ENCODE assay signal across 25 cellular contexts in genomic region chr22:44155115-44155514, GRCh38. TPM values are rescaled to one million over a fixed set of nuclear protein-coding genes. Genes with fewer than 3 reads are reported as not detected.
DNase-seq lines count a peak whose midpoint lies in the region; ATAC-seq, FAIRE-seq and TF ChIP-seq lines count a peak whose summit lies in the region.
"Had no signal": no experiment of that assay in that cellular context is flagged by ENCODE, and none has a peak within 500 bp of the region (broad histone marks: within the 10 kb centered on the region; RNA-seq: fewer than 3 reads in every experiment).

No MANE protein-coding gene starts in this region.

- no peak for DNase-seq in natural killer cell
- DNase-seq in natural killer cell treated with Interleukin-12 subunit alpha and Interleukin-12 subunit beta and Interleukin-15 and Interleukin-18, amount 100 ng/mL, for 72 hours (ENCODE audit: low spot score) = no peak
- DNase-seq in NCI-H146 treated with DMSO at 0.1 percent for 48 hours (lab: John Stamatoyannopoulos, UW; ENCODE audit: unreplicated experiment) = peak; percentile 5
- DNase-seq in kidney = peak; percentile 39
- DNase-seq in retina = no peak
- no peak for DNase-seq in stimulated activated CD4-positive, alpha-beta T cell treated with anti-CD3 and anti-CD28 coated beads, Interleukin-4, amount 100 ng/mL, for 4 hours
- no peak for DNase-seq in endothelial cell (ENCODE audit: low spot score)
- DNase-seq: AML-193; Caco-2; CD4-positive, alpha-beta T cell; DMS79; EL; NCI-H1092; NCI-H1436 treated with DMSO at 0.1 percent for 48 hours; NCI-H2029; NCI-H526 treated with DMSO at 0.1 percent for 48 hours; SHP77 treated with DMSO at 0.1 percent for 48 hours had no signal

- H3K9ac ChIP-seq in kidney (ENCODE audit: low read length in 2 of 2) = no peak overlapping the region
- H3K9ac ChIP-seq: BLaER1 treated with 17β-estradiol and CSF1 and Interleukin-3, amounts not matched to agents 10 nM and 100 nM had no signal

- H3K4me1 Mint-ChIP-seq in natural killer cell = no peaks in the 10 kb centered on the region
- no peaks in the 10 kb centered on the region for H3K4me1 Mint-ChIP-seq in natural killer cell treated with Interleukin-12 subunit alpha and Interleukin-12 subunit beta and Interleukin-15 and Interleukin-18, amount 100 ng/mL, for 72 hours (ENCODE audit: low read depth in 2 of 2)
- H3K4me1 Mint-ChIP-seq in endothelial cell (ENCODE audit: unreplicated experiment) = peaks cover 6% of the 10 kb centered on the region

- H3K27ac Mint-ChIP-seq in natural killer cell (no peak overlapping the region), endothelial cell (ENCODE audit: unreplicated experiment) (no peak overlapping the region)
- H3K27ac Mint-ChIP-seq in natural killer cell treated with Interleukin-12 subunit alpha and Interleukin-12 subunit beta and Interleukin-15 and Interleukin-18, amount 100 ng/mL, for 72 hours = no peak overlapping the region
- H3K27ac Mint-ChIP-seq: CD4-positive, alpha-beta T cell had no signal

- H3K4me1 ChIP-seq in kidney (ENCODE audit: control insufficient read depth in 1 of 2, insufficient read depth in 1 of 2, low read depth in 1 of 2, low read length in 2 of 2) = peaks cover 0 to 3% of the 10 kb centered on the region in 2 donors
- H3K4me1 ChIP-seq: A549, Caco-2 had no signal

- H3K27me3 Mint-ChIP-seq in natural killer cell (ENCODE audit: low read depth in 2 of 2) = peaks cover 0 to 12% of the 10 kb centered on the region in 2 donors
- peaks cover 0 to 2% of the 10 kb centered on the region in 2 donors for H3K27me3 Mint-ChIP-seq in natural killer cell treated with Interleukin-12 subunit alpha and Interleukin-12 subunit beta and Interleukin-15 and Interleukin-18, amount 100 ng/mL, for 72 hours
- peaks cover 2% of the 10 kb centered on the region for H3K27me3 Mint-ChIP-seq in endothelial cell (ENCODE audit: unreplicated experiment)
- H3K27me3 Mint-ChIP-seq: CD4-positive, alpha-beta T cell had no signal

- no peak overlapping the region for H3K4me3 ChIP-seq in kidney (ENCODE audit: low read length in 2 of 2)
- H3K4me3 ChIP-seq: A549; BLaER1 treated with 17β-estradiol and CSF1 and Interleukin-3, amounts not matched to agents 10 nM and 100 nM; GM12878 had no signal

- H3K27ac ChIP-seq in kidney (ENCODE audit: low read depth in 2 of 2, low read length in 2 of 2) = no peak overlapping the region
- H3K27ac ChIP-seq: A549; BLaER1 treated with 17β-estradiol and CSF1 and Interleukin-3, amounts not matched to agents 10 nM and 100 nM; HL-60; RWPE1 had no signal

- intact Hi-C loops in natural killer cell (cut with micrococcal nuclease) = no loop called here
- intact Hi-C loops in kidney (cut with DNase I) = no loop called here

- no peak for FAIRE-seq in kidney (lab: Jason Lieb, UNC)
- FAIRE-seq: A549 had no signal

- H3K36me3 Mint-ChIP-seq in natural killer cell (no peaks in the 10 kb centered on the region), endothelial cell (ENCODE audit: low read depth, unreplicated experiment) (peaks cover 20% of the 10 kb centered on the region)
- H3K36me3 Mint-ChIP-seq in natural killer cell treated with Interleukin-12 subunit alpha and Interleukin-12 subunit beta and Interleukin-15 and Interleukin-18, amount 100 ng/mL, for 72 hours = no peaks in the 10 kb centered on the region

- TF ChIP-seq CTCF in natural killer cell (IDR thresholded peaks at IDR 0.05) (no peak), kidney (IDR thresholded peaks at IDR 0.05; ENCODE audit: borderline replicate concordance, extremely low read depth, insufficient read depth) (no peak), endothelial cell (IDR thresholded peaks at IDR 0.05; ENCODE audit: unreplicated experiment) (no peak)

- H3K9me3 Mint-ChIP-seq in natural killer cell (no peaks in the 10 kb centered on the region), endothelial cell (ENCODE audit: unreplicated experiment) (no peaks in the 10 kb centered on the region)
- H3K9me3 Mint-ChIP-seq in natural killer cell treated with Interleukin-12 subunit alpha and Interleukin-12 subunit beta and Interleukin-15 and Interleukin-18, amount 100 ng/mL, for 72 hours = no peaks in the 10 kb centered on the region
- H3K9me3 Mint-ChIP-seq: CD4-positive, alpha-beta T cell had no signal

- ATAC-seq in natural killer cell = peak in 2 of 3 donors; percentile 21 to 68
- no peak for ATAC-seq in natural killer cell treated with Interleukin-12 subunit alpha and Interleukin-12 subunit beta and Interleukin-15 and Interleukin-18, amount 100 ng/mL, for 72 hours
- ATAC-seq: A549, HCT116, Panc1 had no signal

- H3K4me3 Mint-ChIP-seq in natural killer cell (no peak overlapping the region), endothelial cell (ENCODE audit: unreplicated experiment) (no peak overlapping the region)
- no peak overlapping the region for H3K4me3 Mint-ChIP-seq in natural killer cell treated with Interleukin-12 subunit alpha and Interleukin-12 subunit beta and Interleukin-15 and Interleukin-18, amount 100 ng/mL, for 72 hours
- H3K4me3 Mint-ChIP-seq: CD4-positive, alpha-beta T cell had no signal

- no peaks in the 10 kb centered on the region for H3K36me3 ChIP-seq in kidney (ENCODE audit: control insufficient read depth in 1 of 2, insufficient read depth in 2 of 2, low read length in 2 of 2)

- H3K9me3 ChIP-seq in kidney (ENCODE audit: control insufficient read depth in 1 of 2, low read length in 2 of 2) = no peaks in the 10 kb centered on the region
- H3K9me3 ChIP-seq: A549; BLaER1 treated with 17β-estradiol and CSF1 and Interleukin-3, amounts not matched to agents 10 nM and 100 nM; Caco-2 had no signal

RNA-seq across cellular contexts. Expression of gene PARVG, which starts 25.6 kb away (rescaled TPM):
- total RNA-seq in natural killer cell = 100 to 1,000 TPM; 130 to 146 (median 131) TPM
- 10 to 100 TPM; 64.6 to 85.8 TPM for total RNA-seq in natural killer cell treated with Interleukin-12 subunit alpha and Interleukin-12 subunit beta and Interleukin-15 and Interleukin-18, amount 100 ng/mL, for 72 hours
- total RNA-seq in kidney = 20.9 TPM
- polyA plus RNA-seq in kidney (ENCODE audit: insufficient read depth, low read depth, low replicate concordance) = 2.5 TPM
- total RNA-seq in endothelial cell (ENCODE audit: unreplicated experiment) = 0.90 TPM
- total RNA-seq: Caco-2, NCI-H460 had no signal
- polyA plus RNA-seq: A549 had no signal

Comparison
In these comparisons a context has a peak if more than half of its experiments do, and no peak if none do; other contexts are left out.
1. ATAC-seq: peak in natural killer cell (2 of 3); none in natural killer cell treated with Interleukin-12 subunit alpha and Interleukin-12 subunit beta and Interleukin-15 and Interleukin-18, amount 100 ng/mL, for 72 hours (0 of 2).
2. DNase-seq: peak in NCI-H146 treated with DMSO at 0.1 percent for 48 hours (single experiment) and kidney (single experiment); none in natural killer cell (single experiment), natural killer cell treated with Interleukin-12 subunit alpha and Interleukin-12 subunit beta and Interleukin-15 and Interleukin-18, amount 100 ng/mL, for 72 hours (single experiment), retina (single experiment), stimulated activated CD4-positive, alpha-beta T cell treated with anti-CD3 and anti-CD28 coated beads, Interleukin-4, amount 100 ng/mL, for 4 hours (0 of 2) and endothelial cell (single experiment).
3. RNA of gene PARVG, which starts 25.6 kb away (total RNA-seq): 130 to 146 TPM in natural killer cell, 64.6 to 85.8 TPM in natural killer cell treated with Interleukin-12 subunit alpha and Interleukin-12 subunit beta and Interleukin-15 and Interleukin-18, amount 100 ng/mL, for 72 hours and 20.9 TPM in kidney (single experiment); 0.90 TPM in endothelial cell (single experiment); every median in the first group is over 10 times any median in the second.